Comparison of ENCODE assay signal across 8 cellular contexts in the genomic region with DNA sequence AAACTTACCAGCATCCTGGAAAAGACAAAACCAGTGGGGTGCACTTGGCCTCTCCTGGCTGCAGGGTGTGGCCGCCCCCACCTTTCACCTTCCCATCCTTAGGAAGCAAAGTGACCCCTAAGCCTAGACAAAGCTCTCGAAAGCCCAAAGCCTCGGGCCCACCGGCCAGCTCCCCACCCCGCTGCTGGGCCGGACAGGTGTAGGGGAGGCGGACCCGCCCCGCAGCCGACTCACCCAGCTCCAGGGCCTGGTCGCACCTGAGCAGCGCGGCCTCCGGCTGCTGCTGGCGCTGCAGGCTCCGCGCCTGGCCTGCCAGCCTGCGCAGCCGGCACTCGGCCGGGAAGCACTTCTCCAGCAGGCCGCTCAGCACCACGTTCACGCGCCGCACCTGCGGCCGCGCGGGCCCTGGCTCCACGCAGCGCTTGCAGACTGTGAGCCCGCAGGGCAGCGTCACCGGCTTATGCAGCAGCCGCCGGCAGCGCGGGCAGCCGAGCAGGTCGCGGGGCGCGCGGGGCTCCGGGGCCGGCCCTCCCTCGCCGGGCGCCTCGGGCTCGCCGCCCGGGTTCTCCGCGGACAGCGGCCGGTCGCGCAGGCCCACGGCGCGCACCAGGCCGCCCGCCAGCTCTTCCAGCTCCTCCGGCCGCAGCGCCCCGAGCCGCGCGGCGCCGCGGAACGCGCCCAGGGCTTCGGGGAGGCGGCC. TPM values are rescaled to one million over a fixed set of nuclear protein-coding genes. Genes with fewer than 3 reads are reported as not detected.
DNase-seq lines count a peak whose midpoint lies in the region; ATAC-seq and TF ChIP-seq lines count a peak whose summit lies in the region.

No MANE protein-coding gene starts in this region.

- intact Hi-C loops in esophagus muscularis mucosa (cut with DNase I) = no loop called here

- H3K9me3 Mint-ChIP-seq in activated T-cell treated with anti-CD3 and anti-CD28 coated beads, Interleukin-2, amount 50 U/mL, for 4 hours = peaks cover 17% of the 10 kb centered on the region

- peaks cover 2% of the 10 kb centered on the region for H3K36me3 Mint-ChIP-seq in activated T-cell treated with anti-CD3 and anti-CD28 coated beads, Interleukin-2, amount 50 U/mL, for 4 hours (ENCODE audit: insufficient read depth)

- no peak for DNase-seq in activated T-cell treated with anti-CD3 and anti-CD28 coated beads, Interleukin-2, amount 50 U/mL, for 4 hours
- no peak for DNase-seq in activated T-cell treated with anti-CD3 and anti-CD28 coated beads, Interleukin-2, amount 50 U/mL, for 1 hour
- DNase-seq in SHP77 treated with DMSO at 0.1 percent for 48 hours (lab: John Stamatoyannopoulos, UW) (peak; percentile 5), esophagus muscularis mucosa (ENCODE audit: extremely low spot score) (no peak), ureter (ENCODE audit: low spot score) (peak; percentile 45), superior temporal gyrus (ENCODE audit: extremely low spot score) (no peak)

- no CpG with 5 or more reads among the region's 79 CpGs for WGBS in esophagus muscularis mucosa

- H3K27me3 Mint-ChIP-seq in activated T-cell treated with anti-CD3 and anti-CD28 coated beads, Interleukin-2, amount 50 U/mL, for 4 hours (ENCODE audit: low read depth) = peaks cover 53% of the 10 kb centered on the region

- H3K4me1 ChIP-seq in esophagus muscularis mucosa (peaks cover 10 to 34% (median 21%) of the 10 kb centered on the region in 4 donors), muscle layer of colon (ENCODE audit: insufficient read depth, low read length) (peaks cover 6% of the 10 kb centered on the region)

- H3K4me1 Mint-ChIP-seq in activated T-cell treated with anti-CD3 and anti-CD28 coated beads, Interleukin-2, amount 50 U/mL, for 4 hours (ENCODE audit: low read depth) = peaks cover 3% of the 10 kb centered on the region

- peaks cover 0 to 10% (median 3%) of the 10 kb centered on the region in 4 donors for H3K9me3 ChIP-seq in esophagus muscularis mucosa
- no peaks in the 10 kb centered on the region for H3K9me3 ChIP-seq in muscle layer of colon (ENCODE audit: low read length)

- peak; percentile 51 to 59 for ATAC-seq in activated T-cell treated with anti-CD3 and anti-CD28 coated beads, Interleukin-2, amount 50 U/mL, for 4 hours
- ATAC-seq in GM21529 (IDR thresholded peaks at IDR 0.05; ENCODE audit: unreplicated experiment) = no peak

- no peak for TF ChIP-seq POLR2A in esophagus muscularis mucosa (IDR thresholded peaks at IDR 0.05; ENCODE audit: low read depth)

- H3K4me3 ChIP-seq in esophagus muscularis mucosa (peak overlapping the region; percentile 72 to 83 (median 77)), muscle layer of colon (ENCODE audit: low read depth in 1 of 2, low read length in 2 of 2) (peak overlapping the region; percentile 65 to 71)

- peak overlapping the region; percentile 91 to 95 (median 93) for H3K27ac ChIP-seq in esophagus muscularis mucosa (replicated peaks in 1 of 4)
- H3K27ac ChIP-seq in muscle layer of colon (ENCODE audit: low read depth, low read length) = peak overlapping the region; percentile 84

- H3K36me3 ChIP-seq in esophagus muscularis mucosa (no peaks in the 10 kb centered on the region), muscle layer of colon (ENCODE audit: insufficient read depth, low read length) (no peaks in the 10 kb centered on the region)

- no peak overlapping the region for H3K4me3 Mint-ChIP-seq in activated T-cell treated with anti-CD3 and anti-CD28 coated beads, Interleukin-2, amount 50 U/mL, for 4 hours

- peak in 2 of 3 experiments; percentile 35 to 54 for TF ChIP-seq CTCF in esophagus muscularis mucosa (IDR thresholded peaks at IDR 0.05)

- peaks cover 0 to 15% (median 0%) of the 10 kb centered on the region in 4 donors for H3K27me3 ChIP-seq in esophagus muscularis mucosa
- H3K27me3 ChIP-seq in muscle layer of colon (ENCODE audit: control insufficient read depth in 1 of 2, insufficient read depth in 2 of 2, low read length in 2 of 2) = peaks cover 0 to 4% of the 10 kb centered on the region in 2 donors

- TF ChIP-seq EP300 in esophagus muscularis mucosa (IDR thresholded peaks at IDR 0.05) = no peak

- H3K9ac ChIP-seq in muscle layer of colon (ENCODE audit: low read length) = no peak overlapping the region

RNA-seq across cellular contexts. Expression of gene LONRF2, which starts 1.0 kb away (rescaled TPM):
- under 1 TPM; 0.03 to 0.25 (median 0.05) TPM for total RNA-seq in activated T-cell treated with anti-CD3 and anti-CD28 coated beads, Interleukin-2, amount 50 U/mL, for 4 hours
- total RNA-seq in esophagus muscularis mucosa (10 to 100 TPM; 33.6 to 45.1 (median 39.5) TPM), ureter (3.6 TPM)

Comparison
In these comparisons a context has a peak if more than half of its experiments do, and no peak if none do; other contexts are left out.
1. DNase-seq: peak in SHP77 treated with DMSO at 0.1 percent for 48 hours (single experiment) and ureter (single experiment); none in activated T-cell treated with anti-CD3 and anti-CD28 coated beads, Interleukin-2, amount 50 U/mL, for 4 hours (single experiment), activated T-cell treated with anti-CD3 and anti-CD28 coated beads, Interleukin-2, amount 50 U/mL, for 1 hour (single experiment), esophagus muscularis mucosa (single experiment) and superior temporal gyrus (single experiment).